In genomic region chr1:37685722-37686121, GRCh38 we compare ENCODE assay signal across 23 cellular contexts. TPM values are rescaled to one million over a fixed set of nuclear protein-coding genes. Genes with fewer than 3 reads are reported as not detected.
"Had no signal": no experiment of that assay in that cellular context is flagged by ENCODE, and none has a peak within 500 bp of the region (broad histone marks: within the 10 kb centered on the region; RNA-seq: fewer than 3 reads in every experiment).

No MANE protein-coding gene starts in this region.

- H3K9me3 Mint-ChIP-seq: naive B cell; nephron; stimulated activated naive B cell treated with anti-CD40 and anti-IgM and Interleukin-4, amounts not matched to agents 10 μg/mL and 1 μg/mL and 100 μg/mL, for 72 hours; type B pancreatic cell had no signal

- H3K27me3 Mint-ChIP-seq: naive B cell; stimulated activated naive B cell treated with anti-CD40 and anti-IgM and Interleukin-4, amounts not matched to agents 10 μg/mL and 1 μg/mL and 100 μg/mL, for 72 hours; type B pancreatic cell had no signal

- H3K27ac Mint-ChIP-seq: nephron; stimulated activated naive B cell treated with anti-CD40 and anti-IgM and Interleukin-4, amounts not matched to agents 10 μg/mL and 1 μg/mL and 100 μg/mL, for 72 hours; type B pancreatic cell had no signal

- H3K4me3 Mint-ChIP-seq: nephron; stimulated activated naive B cell treated with anti-CD40 and anti-IgM and Interleukin-4, amounts not matched to agents 10 μg/mL and 1 μg/mL and 100 μg/mL, for 72 hours; type B pancreatic cell had no signal

- DNase-seq: effector memory CD4-positive, alpha-beta T cell; gastrocnemius medialis; heart right ventricle; hypothalamus; kidney glomerular epithelial cell; mesendoderm; naive B cell; psoas muscle; retina; spleen; stimulated activated CD4-positive, alpha-beta T cell treated with anti-CD3 and anti-CD28 coated beads, Interleukin-15, amount 100 ng/mL, for 24 hours; stimulated activated CD4-positive, alpha-beta T cell treated with anti-CD3 and anti-CD28 coated beads, Interleukin-1b, Interleukin-23, amount 100 ng/mL, for 48 hours; stimulated activated CD4-positive, alpha-beta T cell treated with anti-CD3 and anti-CD28 coated beads, Interleukin-4, amount 100 ng/mL, for 24 hours; stimulated activated naive B cell treated with anti-CD40 and anti-IgM and Interleukin-4, amounts not matched to agents 10 μg/mL and 1 μg/mL and 100 μg/mL, for 72 hours had no signal

- H3K27ac ChIP-seq: epithelial cell of prostate, esophagus muscularis mucosa, gastrocnemius medialis, heart right ventricle, neutrophil, psoas muscle, spleen had no signal

- ATAC-seq: gastrocnemius medialis; heart right ventricle; psoas muscle; sciatic nerve; stimulated activated naive B cell treated with anti-CD40 and anti-IgM and Interleukin-4, amounts not matched to agents 10 μg/mL and 1 μg/mL and 100 μg/mL, for 72 hours had no signal

- H3K9me3 ChIP-seq: esophagus muscularis mucosa, gastrocnemius medialis, heart right ventricle, neutrophil, psoas muscle, spleen had no signal

- H3K27me3 ChIP-seq: esophagus muscularis mucosa, gastrocnemius medialis, heart right ventricle, neutrophil, spleen had no signal

- H3K4me3 ChIP-seq: esophagus muscularis mucosa, gastrocnemius medialis, heart right ventricle, psoas muscle, spleen had no signal

RNA-seq across cellular contexts. Expression of gene RSPO1, which starts 51.0 kb away (rescaled TPM):
- total RNA-seq: fibroblast of villous mesenchyme, lung microvascular endothelial cell, psoas muscle, skeletal muscle tissue had no signal
